Comparison of ENCODE assay signal across 32 cellular contexts in genomic region chr4:95758001-95758400, GRCh38.
"Had no signal": no experiment of that assay in that cellular context is flagged by ENCODE, and none has a peak within 500 bp of the region (broad histone marks: within the 10 kb centered on the region; RNA-seq: fewer than 3 reads in every experiment).

No MANE protein-coding gene starts in this region.

- ATAC-seq: activated naive CD4-positive, alpha-beta T cell treated with anti-CD3 and anti-CD28 coated beads, Interleukin-2, amount 50 U/mL, for 72 hours; activated T-cell treated with anti-CD3 and anti-CD28 coated beads, Interleukin-2, amount 50 U/mL, for 72 hours; gastroesophageal sphincter; left lobe of liver; mucosa of descending colon; pancreas; stimulated activated naive B cell treated with anti-CD40 and anti-IgM and Interleukin-4, amounts not matched to agents 10 μg/mL and 1 μg/mL and 100 μg/mL, for 72 hours; upper lobe of right lung had no signal

- H3K36me3 ChIP-seq: colonic mucosa, gastroesophageal sphincter, pancreas, right atrium auricular region, suprapubic skin, tibial artery, upper lobe of right lung had no signal

- H3K36me3 Mint-ChIP-seq: activated naive CD4-positive, alpha-beta T cell treated with anti-CD3 and anti-CD28 coated beads, Interleukin-2, amount 50 U/mL, for 72 hours; stimulated activated naive B cell treated with anti-CD40 and anti-IgM and Interleukin-4, amounts not matched to agents 10 μg/mL and 1 μg/mL and 100 μg/mL, for 72 hours had no signal

- H3K4me1 Mint-ChIP-seq: central memory CD8-positive, alpha-beta T cell; nephron progenitor cell; stimulated activated naive B cell treated with anti-CD40 and anti-IgM and Interleukin-4, amounts not matched to agents 10 μg/mL and 1 μg/mL and 100 μg/mL, for 72 hours had no signal

- H3K4me3 Mint-ChIP-seq: activated T-cell treated with anti-CD3 and anti-CD28 coated beads, Interleukin-2, amount 50 U/mL, for 72 hours; central memory CD8-positive, alpha-beta T cell; nephron progenitor cell; stimulated activated naive B cell treated with anti-CD40 and anti-IgM and Interleukin-4, amounts not matched to agents 10 μg/mL and 1 μg/mL and 100 μg/mL, for 72 hours; T-helper 2 cell treated with Interferon-gamma antibody and Interleukin-4, amounts not matched to agents 5 μg/mL and 100 μg/mL, for 36 hours had no signal

- H3K27me3 ChIP-seq: breast epithelium, colonic mucosa, gastroesophageal sphincter, pancreas, right atrium auricular region, suprapubic skin, tibial artery, upper lobe of right lung had no signal

- H3K27ac ChIP-seq: breast epithelium, colonic mucosa, gastroesophageal sphincter, pancreas, right atrium auricular region, suprapubic skin, tibial artery, upper lobe of right lung had no signal

- H3K9me3 Mint-ChIP-seq: nephron progenitor cell; stimulated activated naive B cell treated with anti-CD40 and anti-IgM and Interleukin-4, amounts not matched to agents 10 μg/mL and 1 μg/mL and 100 μg/mL, for 72 hours; T-helper 2 cell treated with Interferon-gamma antibody and Interleukin-4, amounts not matched to agents 5 μg/mL and 100 μg/mL, for 36 hours had no signal

- H3K4me1 ChIP-seq: breast epithelium, colonic mucosa, gastroesophageal sphincter, pancreas, right atrium auricular region, suprapubic skin, tibial artery, upper lobe of right lung had no signal

- H3K27ac Mint-ChIP-seq: activated naive CD4-positive, alpha-beta T cell treated with anti-CD3 and anti-CD28 coated beads, Interleukin-2, amount 50 U/mL, for 72 hours; activated T-cell treated with anti-CD3 and anti-CD28 coated beads, Interleukin-2, amount 50 U/mL, for 72 hours; nephron progenitor cell; stimulated activated naive B cell treated with anti-CD40 and anti-IgM and Interleukin-4, amounts not matched to agents 10 μg/mL and 1 μg/mL and 100 μg/mL, for 72 hours; T-helper 2 cell treated with Interferon-gamma antibody and Interleukin-4, amounts not matched to agents 5 μg/mL and 100 μg/mL, for 36 hours had no signal

- H3K27me3 Mint-ChIP-seq: central memory CD8-positive, alpha-beta T cell; stimulated activated naive B cell treated with anti-CD40 and anti-IgM and Interleukin-4, amounts not matched to agents 10 μg/mL and 1 μg/mL and 100 μg/mL, for 72 hours had no signal

- H3K4me3 ChIP-seq: breast epithelium, colonic mucosa, gastroesophageal sphincter, lung, mucosa of descending colon, pancreas, right atrium auricular region, suprapubic skin, tibial artery, upper lobe of right lung had no signal

- DNase-seq: activated CD4-positive, alpha-beta T cell treated with anti-CD3 and anti-CD28 coated beads for 4 hours; activated CD4-positive, alpha-beta T cell treated with anti-CD3 and anti-CD28 coated beads, Interleukin-2, amount 50 U/mL, for 4 hours; activated CD4-positive, CD25-positive, alpha-beta regulatory T cell; activated naive CD4-positive, alpha-beta T cell; activated T-cell treated with anti-CD3 and anti-CD28 coated beads for 4 hours; activated T-cell treated with anti-CD3 and anti-CD28 coated beads, Interleukin-2, amount 50 U/mL, for 72 hours; colonic mucosa; effector CD8-positive, alpha-beta T cell; erythroblast; head of caudate nucleus; hippocampal formation; kidney glomerular epithelial cell; mesendoderm; mucosa of descending colon; nephron progenitor cell; nucleus accumbens; pancreas; stimulated activated CD4-positive, alpha-beta T cell treated with anti-CD3 and anti-CD28 coated beads, Interleukin-15, amount 100 ng/mL, for 24 hours; stimulated activated CD4-positive, alpha-beta T cell treated with anti-CD3 and anti-CD28 coated beads, Interleukin-2, amount 100 ng/mL, for 24 hours; stimulated activated naive B cell treated with anti-CD40 and anti-IgM and Interleukin-4, amounts not matched to agents 10 μg/mL and 1 μg/mL and 100 μg/mL, for 72 hours; T-helper 1 cell; tibial artery; upper lobe of right lung had no signal

- H3K9me3 ChIP-seq: breast epithelium, colonic mucosa, gastroesophageal sphincter, mucosa of descending colon, pancreas, right atrium auricular region, suprapubic skin, tibial artery, upper lobe of right lung had no signal
